ENCODE assay signal across 9 cellular contexts in the genomic region with DNA sequence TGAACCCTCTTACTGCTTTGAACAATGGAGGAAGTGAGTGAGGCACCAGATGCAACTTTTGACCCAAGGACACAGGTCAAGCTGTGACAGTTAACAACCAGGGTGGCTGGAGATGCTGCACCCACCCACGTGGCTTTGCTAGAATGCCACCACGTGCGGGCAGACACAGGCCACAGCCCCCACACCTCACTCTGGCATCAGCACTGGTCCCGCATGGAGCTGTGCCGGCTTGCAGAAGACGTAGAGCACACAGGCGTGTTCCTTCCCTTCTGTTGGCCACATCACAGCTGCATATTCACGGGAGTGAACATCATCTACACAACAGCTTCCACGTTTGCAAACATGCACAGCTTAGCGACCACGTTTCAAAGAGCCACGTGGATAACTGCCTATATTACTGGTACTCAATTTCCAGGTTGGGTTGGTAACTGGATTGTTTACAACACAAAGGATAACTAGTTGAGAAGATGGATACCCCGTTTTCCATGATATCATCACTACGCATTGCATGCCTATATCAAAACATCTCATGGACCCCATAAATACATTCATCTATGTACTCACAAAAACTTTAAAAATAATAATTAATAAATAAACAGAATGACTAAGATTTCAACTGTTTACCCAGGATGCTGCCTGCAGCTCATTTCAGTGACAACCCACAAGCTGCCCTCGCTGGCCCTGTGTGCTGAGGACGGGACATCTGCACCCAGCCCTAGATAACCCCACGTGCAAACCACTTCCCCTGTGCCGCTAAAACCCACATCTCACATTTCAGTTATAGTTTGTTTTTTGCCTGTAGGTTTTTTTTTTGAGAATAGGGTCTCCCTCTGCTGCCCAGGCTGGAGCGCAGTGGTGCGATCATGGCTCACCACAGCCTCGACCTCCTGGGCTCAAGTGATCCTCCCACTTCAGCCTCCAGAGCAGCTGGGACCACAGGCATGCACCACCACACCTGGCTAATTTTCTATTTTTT.
DNase-seq lines count a peak whose midpoint lies in the region; ATAC-seq, FAIRE-seq and TF ChIP-seq lines count a peak whose summit lies in the region.
"Had no signal": no experiment of that assay in that cellular context is flagged by ENCODE, and none has a peak within 500 bp of the region (broad histone marks: within the 10 kb centered on the region; RNA-seq: fewer than 3 reads in every experiment).

No MANE protein-coding gene starts in this region.

- TF ChIP-seq CTCF in RWPE2 (IDR thresholded peaks at IDR 0.05; ENCODE audit: poor library complexity, severe bottlenecking) (no peak), astrocyte (IDR thresholded peaks at IDR 0.05; ENCODE audit: insufficient read depth, low read depth, low read length) (no peak), osteoblast (IDR thresholded peaks at IDR 0.05; ENCODE audit: extremely low read depth, low read depth, low read length) (no peak), thyroid gland (IDR thresholded peaks at IDR 0.05) (no peak), GM10248 (IDR thresholded peaks at IDR 0.05; ENCODE audit: control extremely low read depth, extremely low read depth, low read depth, missing control alignments) (no peak)

- H3K27ac ChIP-seq in RWPE2 (ENCODE audit: poor library complexity, severe bottlenecking) (peak overlapping the region; percentile 94), astrocyte (ENCODE audit: low read depth, low read length) (no peak overlapping the region), osteoblast (ENCODE audit: low read depth, low read length) (no peak overlapping the region), thyroid gland (no peak overlapping the region)

- H3K4me1 ChIP-seq in RWPE2 (ENCODE audit: insufficient read depth, poor library complexity, severe bottlenecking) (peaks cover 41% of the 10 kb centered on the region), astrocyte (ENCODE audit: insufficient read depth, low read length) (peaks cover 23% of the 10 kb centered on the region), osteoblast (ENCODE audit: insufficient read depth, low read length) (no peaks in the 10 kb centered on the region), thyroid gland (peaks cover 40 to 52% of the 10 kb centered on the region in 2 donors)

- no peak for TF ChIP-seq POLR2A in thyroid gland (IDR thresholded peaks at IDR 0.05)

- CTCF ChIA-PET in GM10248 (lab: Yijun Ruan, JAX), result interaction anchor here (1.0 to 1.9 kb wide), 3 partner anchors 11 to 34 kb away, joined by 3 to 10 read pairs (median 3); no protein-coding TSS in a partner anchor

- no peak overlapping the region for H3K9ac ChIP-seq in astrocyte (ENCODE audit: low read length)

- no peaks in the 10 kb centered on the region for H3K27me3 ChIP-seq in RWPE2 (ENCODE audit: insufficient read depth, poor library complexity, severe bottlenecking)
- no peaks in the 10 kb centered on the region for H3K27me3 ChIP-seq in astrocyte (ENCODE audit: insufficient read depth, low read length)
- H3K27me3 ChIP-seq in osteoblast (ENCODE audit: insufficient read depth, low read length), result no peaks in the 10 kb centered on the region
- H3K27me3 ChIP-seq in thyroid gland, result no peaks in the 10 kb centered on the region

- H3K36me3 ChIP-seq in RWPE2 (ENCODE audit: low read depth) (peaks cover 30% of the 10 kb centered on the region), astrocyte (ENCODE audit: insufficient read depth, low read length) (peaks cover 4% of the 10 kb centered on the region), osteoblast (ENCODE audit: insufficient read depth, low read length) (peaks cover 14% of the 10 kb centered on the region), thyroid gland (no peaks in the 10 kb centered on the region)
- H3K36me3 ChIP-seq: WERI-Rb-1 had no signal

- H3K27ac Mint-ChIP-seq in astrocyte (ENCODE audit: unreplicated experiment), result peak overlapping the region; percentile 14

- no peak overlapping the region for H3K4me3 Mint-ChIP-seq in astrocyte (ENCODE audit: unreplicated experiment)

- peaks cover 93% of the 10 kb centered on the region for H4K20me1 ChIP-seq in astrocyte (ENCODE audit: insufficient read depth, low read length)
- H4K20me1 ChIP-seq in osteoblast (ENCODE audit: insufficient read depth, low read length), result peaks cover 88% of the 10 kb centered on the region

- H2AFZ ChIP-seq in astrocyte (ENCODE audit: low read depth, low read length), result no peak overlapping the region
- H2AFZ ChIP-seq in osteoblast (ENCODE audit: low read length), result no peak overlapping the region

- H3K4me3 ChIP-seq in RWPE2 (ENCODE audit: severe bottlenecking) (no peak overlapping the region), astrocyte (ENCODE audit: insufficient read depth, low read depth, low read length) (no peak overlapping the region), osteoblast (ENCODE audit: insufficient read depth, low read length) (no peak overlapping the region), thyroid gland (replicated peaks in 1 of 3) (no peak overlapping the region)

- H3K36me3 Mint-ChIP-seq in astrocyte (ENCODE audit: low read depth, unreplicated experiment), result peaks cover 15% of the 10 kb centered on the region

- intact Hi-C loops in thyroid gland (cut with DNase I), result no loop called here

- 83 to 89% methylated on average over 16 to 21 of the region's 21 CpGs for WGBS in thyroid gland, 2 donors

- H3K9me3 Mint-ChIP-seq in astrocyte (ENCODE audit: unreplicated experiment), result no peaks in the 10 kb centered on the region

- H3K4me2 ChIP-seq in astrocyte (ENCODE audit: low read length) (no peak overlapping the region), osteoblast (ENCODE audit: insufficient read depth, low read length) (no peak overlapping the region)

- H3K79me2 ChIP-seq in astrocyte (ENCODE audit: insufficient read depth, low read length) (peaks cover 95% of the 10 kb centered on the region), osteoblast (ENCODE audit: insufficient read depth, low read length) (peaks cover 94% of the 10 kb centered on the region)

- FAIRE-seq in GM19239 (lab: Jason Lieb, UNC), result peak; percentile 64
- FAIRE-seq in astrocyte (lab: Jason Lieb, UNC), result no peak

- peaks cover 58% of the 10 kb centered on the region for H3K4me1 Mint-ChIP-seq in astrocyte (ENCODE audit: low read depth, unreplicated experiment)

- DNase-seq in GM19239 (ENCODE audit: insufficient read length, low spot score), result no peak
- DNase-seq in RWPE2 (ENCODE audit: low spot score), result no peak
- no peak for DNase-seq in astrocyte (ENCODE audit: low read depth)
- peak; percentile 44 for DNase-seq in osteoblast (ENCODE audit: insufficient read length, low spot score, missing footprints)
- DNase-seq in thyroid gland, result no peak
- no peak for DNase-seq in NCI-H510A treated with DMSO at 0.1 percent for 48 hours (lab: John Stamatoyannopoulos, UW)
- no peak for DNase-seq in dermis blood vessel endothelial cell
- DNase-seq in GM10248 (ENCODE audit: extremely low spot score), result no peak

- ATAC-seq in RWPE2 (ENCODE audit: low read depth), result no peak

- POLR2A ChIA-PET in GM10248 (lab: Yijun Ruan, JAX), result no interaction called here

- H3K9me3 ChIP-seq in RWPE2 (ENCODE audit: severe bottlenecking) (no peaks in the 10 kb centered on the region), astrocyte (ENCODE audit: insufficient read depth, low read depth, low read length) (no peaks in the 10 kb centered on the region), osteoblast (ENCODE audit: low read depth, low read length) (no peaks in the 10 kb centered on the region), thyroid gland (no peaks in the 10 kb centered on the region)

- no peaks in the 10 kb centered on the region for H3K27me3 Mint-ChIP-seq in astrocyte (ENCODE audit: low read depth, unreplicated experiment)
